In genomic region chr16:20944861-20945390, GRCh38 we compare ENCODE assay signal across 1 cellular context.
TF ChIP-seq lines count a peak whose summit lies in the region.

No MANE protein-coding gene starts in this region.

TF ChIP-seq in GM12878, 131 proteins besides CTCF, POLR2A, EP300 and RAD21:
- TF ChIP-seq ZNF592 (IDR thresholded peaks at IDR 0.05): peak; percentile 87
- 0 out of 2 replicates have a peak, but pooled peaks have one; percentile 20 for TF ChIP-seq NR2F1 (conservative IDR thresholded peaks at IDR 0.05)
- TF ChIP-seq ZBTB4 (CRISPR knock-in tag; IDR thresholded peaks at IDR 0.05): 0 out of 2 replicates have a peak, but pooled peaks have one; percentile 56
- TF ChIP-seq ZNF687 (IDR thresholded peaks at IDR 0.05): peak; percentile 29; the same call in 1 of the 2 replicates
- no peak for TF ChIP-seq MTA3 (IDR thresholded peaks at IDR 0.05; ENCODE audit: borderline replicate concordance, low read length)
- TF ChIP-seq IRF3 (IDR thresholded peaks at IDR 0.05): no peak
- peak; percentile 28; the same call in 1 of the 2 replicates for TF ChIP-seq SMC3 (IDR thresholded peaks at IDR 0.05; ENCODE audit: borderline replicate concordance, low read length)
- TF ChIP-seq YY1 (IDR thresholded peaks at IDR 0.05; ENCODE audit: low read depth, low read length): peak; percentile 69
- no peak for TF ChIP-seq ATF2 (IDR thresholded peaks at IDR 0.05; ENCODE audit: low read length)
- peak; percentile 30; the same call in 1 of the 2 replicates for TF ChIP-seq RUNX3 (IDR thresholded peaks at IDR 0.05; ENCODE audit: low read length)
